Comparison of ENCODE assay signal across 1 cellular context in the genomic region with DNA sequence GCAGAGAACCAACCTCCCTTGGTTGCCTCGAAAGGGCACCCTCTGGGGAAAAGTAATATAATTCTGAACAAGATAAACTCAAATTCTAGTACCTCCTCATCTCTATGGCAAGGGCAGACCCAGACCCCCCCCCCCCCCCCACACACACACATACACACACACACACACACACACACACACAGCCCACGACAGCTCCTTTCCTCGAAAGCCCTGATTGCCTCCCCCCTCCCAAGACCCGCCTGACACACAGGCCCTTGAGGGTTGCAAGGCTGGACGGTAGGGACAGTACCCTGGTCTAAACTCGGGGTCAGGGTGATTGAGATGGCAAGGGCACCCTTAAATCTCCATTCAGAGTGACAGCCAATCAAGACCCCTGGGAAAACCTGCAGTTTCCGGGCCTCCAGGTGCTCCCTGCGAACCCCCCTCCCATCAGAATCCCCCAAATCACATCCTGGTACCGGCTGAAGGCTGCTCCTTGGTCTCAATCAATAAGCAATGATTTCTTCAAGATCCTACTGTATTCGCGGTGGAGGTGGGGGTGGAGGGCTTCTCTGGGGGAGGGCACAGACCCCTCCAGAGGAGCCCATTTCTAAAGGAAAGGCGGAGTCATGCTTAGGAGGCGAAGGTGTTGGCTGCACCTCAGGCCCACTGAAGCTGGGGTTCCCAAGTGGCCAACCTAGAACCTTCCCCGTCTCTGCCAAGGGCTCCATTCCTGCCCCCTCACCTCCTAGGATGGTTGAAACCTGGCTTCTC.
TF ChIP-seq lines count a peak whose summit lies in the region.

No MANE protein-coding gene starts in this region.

TF ChIP-seq in GM23338, 12 proteins besides CTCF, POLR2A, EP300 and RAD21 (continued from another document):
- TF ChIP-seq, protein P1, sequence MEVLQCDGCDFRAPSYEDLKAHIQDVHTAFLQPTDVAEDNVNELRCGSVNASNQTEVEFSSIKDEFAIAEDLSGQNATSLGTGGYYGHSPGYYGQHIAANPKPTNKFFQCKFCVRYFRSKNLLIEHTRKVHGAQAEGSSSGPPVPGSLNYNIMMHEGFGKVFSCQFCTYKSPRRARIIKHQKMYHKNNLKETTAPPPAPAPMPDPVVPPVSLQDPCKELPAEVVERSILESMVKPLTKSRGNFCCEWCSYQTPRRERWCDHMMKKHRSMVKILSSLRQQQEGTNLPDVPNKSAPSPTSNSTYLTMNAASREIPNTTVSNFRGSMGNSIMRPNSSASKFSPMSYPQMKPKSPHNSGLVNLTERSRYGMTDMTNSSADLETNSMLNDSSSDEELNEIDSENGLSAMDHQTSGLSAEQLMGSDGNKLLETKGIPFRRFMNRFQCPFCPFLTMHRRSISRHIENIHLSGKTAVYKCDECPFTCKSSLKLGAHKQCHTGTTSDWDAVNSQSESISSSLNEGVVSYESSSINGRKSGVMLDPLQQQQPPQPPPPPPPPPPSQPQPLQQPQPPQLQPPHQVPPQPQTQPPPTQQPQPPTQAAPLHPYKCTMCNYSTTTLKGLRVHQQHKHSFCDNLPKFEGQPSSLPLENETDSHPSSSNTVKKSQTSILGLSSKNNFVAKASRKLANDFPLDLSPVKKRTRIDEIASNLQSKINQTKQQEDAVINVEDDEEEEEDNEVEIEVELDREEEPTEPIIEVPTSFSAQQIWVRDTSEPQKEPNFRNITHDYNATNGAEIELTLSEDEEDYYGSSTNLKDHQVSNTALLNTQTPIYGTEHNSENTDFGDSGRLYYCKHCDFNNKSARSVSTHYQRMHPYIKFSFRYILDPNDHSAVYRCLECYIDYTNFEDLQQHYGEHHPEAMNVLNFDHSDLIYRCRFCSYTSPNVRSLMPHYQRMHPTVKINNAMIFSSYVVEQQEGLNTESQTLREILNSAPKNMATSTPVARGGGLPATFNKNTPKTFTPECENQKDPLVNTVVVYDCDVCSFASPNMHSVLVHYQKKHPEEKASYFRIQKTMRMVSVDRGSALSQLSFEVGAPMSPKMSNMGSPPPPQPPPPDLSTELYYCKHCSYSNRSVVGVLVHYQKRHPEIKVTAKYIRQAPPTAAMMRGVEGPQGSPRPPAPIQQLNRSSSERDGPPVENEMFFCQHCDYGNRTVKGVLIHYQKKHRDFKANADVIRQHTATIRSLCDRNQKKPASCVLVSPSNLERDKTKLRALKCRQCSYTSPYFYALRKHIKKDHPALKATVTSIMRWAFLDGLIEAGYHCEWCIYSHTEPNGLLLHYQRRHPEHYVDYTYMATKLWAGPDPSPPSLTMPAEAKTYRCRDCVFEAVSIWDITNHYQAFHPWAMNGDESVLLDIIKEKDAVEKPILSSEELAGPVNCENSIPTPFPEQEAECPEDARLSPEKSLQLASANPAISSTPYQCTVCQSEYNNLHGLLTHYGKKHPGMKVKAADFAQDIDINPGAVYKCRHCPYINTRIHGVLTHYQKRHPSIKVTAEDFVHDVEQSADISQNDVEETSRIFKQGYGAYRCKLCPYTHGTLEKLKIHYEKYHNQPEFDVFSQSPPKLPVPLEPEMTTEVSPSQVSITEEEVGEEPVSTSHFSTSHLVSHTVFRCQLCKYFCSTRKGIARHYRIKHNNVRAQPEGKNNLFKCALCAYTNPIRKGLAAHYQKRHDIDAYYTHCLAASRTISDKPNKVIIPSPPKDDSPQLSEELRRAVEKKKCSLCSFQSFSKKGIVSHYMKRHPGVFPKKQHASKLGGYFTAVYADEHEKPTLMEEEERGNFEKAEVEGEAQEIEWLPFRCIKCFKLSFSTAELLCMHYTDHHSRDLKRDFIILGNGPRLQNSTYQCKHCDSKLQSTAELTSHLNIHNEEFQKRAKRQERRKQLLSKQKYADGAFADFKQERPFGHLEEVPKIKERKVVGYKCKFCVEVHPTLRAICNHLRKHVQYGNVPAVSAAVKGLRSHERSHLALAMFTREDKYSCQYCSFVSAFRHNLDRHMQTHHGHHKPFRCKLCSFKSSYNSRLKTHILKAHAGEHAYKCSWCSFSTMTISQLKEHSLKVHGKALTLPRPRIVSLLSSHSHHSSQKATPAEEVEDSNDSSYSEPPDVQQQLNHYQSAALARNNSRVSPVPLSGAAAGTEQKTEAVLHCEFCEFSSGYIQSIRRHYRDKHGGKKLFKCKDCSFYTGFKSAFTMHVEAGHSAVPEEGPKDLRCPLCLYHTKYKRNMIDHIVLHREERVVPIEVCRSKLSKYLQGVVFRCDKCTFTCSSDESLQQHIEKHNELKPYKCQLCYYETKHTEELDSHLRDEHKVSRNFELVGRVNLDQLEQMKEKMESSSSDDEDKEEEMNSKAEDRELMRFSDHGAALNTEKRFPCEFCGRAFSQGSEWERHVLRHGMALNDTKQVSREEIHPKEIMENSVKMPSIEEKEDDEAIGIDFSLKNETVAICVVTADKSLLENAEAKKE (CRISPR knock-in tag; IDR thresholded peaks at IDR 0.05) = no peak
- TF ChIP-seq STAT1 (IDR thresholded peaks at IDR 0.05; ENCODE audit: unreplicated experiment) (no peak), REST (IDR thresholded peaks at IDR 0.05; ENCODE audit: unreplicated experiment) (no peak), JUNB (IDR thresholded peaks at IDR 0.05; ENCODE audit: unreplicated experiment) (no peak), NANOG (IDR thresholded peaks at IDR 0.05; ENCODE audit: borderline replicate concordance) (no peak)
